11 cellular contexts compared by ENCODE assay signal in genomic region chr3:106806964-106807363, GRCh38.
"Had no signal": no experiment of that assay in that cellular context is flagged by ENCODE, and none has a peak within 500 bp of the region (broad histone marks: within the 10 kb centered on the region; RNA-seq: fewer than 3 reads in every experiment).

No MANE protein-coding gene starts in this region.

- H3K36me3 ChIP-seq: adrenal gland, ascending aorta, brain microvascular endothelial cell, breast epithelium, cardiac muscle cell had no signal

- H3K27ac ChIP-seq: adrenal gland, ascending aorta, body of pancreas, brain microvascular endothelial cell, breast epithelium, cardiac muscle cell had no signal

- H3K4me1 ChIP-seq: adrenal gland, body of pancreas, breast epithelium had no signal

- H3K4me3 ChIP-seq: adrenal gland, ascending aorta, body of pancreas, breast epithelium, cardiac muscle cell had no signal

- H3K9me3 ChIP-seq: adrenal gland, ascending aorta, body of pancreas, breast epithelium had no signal

- ATAC-seq: activated naive CD4-positive, alpha-beta T cell treated with anti-CD3 and anti-CD28 coated beads, Interleukin-2, amount 50 U/mL, for 72 hours; activated naive CD8-positive, alpha-beta T cell treated with anti-CD3 and anti-CD28 coated beads, Interleukin-2, amount 50 U/mL, for 24 hours; activated T-cell treated with anti-CD3 and anti-CD28 coated beads, Interleukin-2, amount 50 U/mL, for 4 hours; activated T-cell treated with anti-CD3 and anti-CD28 coated beads, Interleukin-2, amount 50 U/mL, for 72 hours; activated T-helper 17 cell treated with anti-CD3 and anti-CD28 coated beads, Interleukin-2, amount 50 U/mL, for 72 hours; body of pancreas had no signal
